Comparison of ENCODE assay signal across 8 cellular contexts in the genomic region with DNA sequence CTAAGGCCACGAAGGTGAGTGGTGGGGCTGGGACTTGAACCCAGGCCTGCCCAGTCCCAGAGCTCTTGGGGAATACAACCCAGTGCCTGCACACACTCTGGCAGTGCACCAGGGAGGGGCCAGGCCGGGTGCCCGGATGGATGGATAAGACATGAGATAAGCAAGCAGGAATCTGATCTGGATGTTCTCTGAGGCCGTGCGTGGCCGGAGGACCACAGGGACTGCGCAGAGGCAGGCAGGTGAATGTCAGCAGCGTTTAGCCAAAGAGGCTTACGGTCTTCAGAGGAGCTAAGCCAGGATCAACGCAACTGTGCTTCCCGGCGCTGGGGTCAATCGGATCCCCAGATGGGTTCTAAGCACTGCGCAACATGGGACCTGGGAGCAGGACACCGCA. TPM values are rescaled to one million over a fixed set of nuclear protein-coding genes. Genes with fewer than 3 reads are reported as not detected.
DNase-seq lines count a peak whose midpoint lies in the region; ATAC-seq, FAIRE-seq and TF ChIP-seq lines count a peak whose summit lies in the region.

No MANE protein-coding gene starts in this region.

- H3K4me1 ChIP-seq in Peyer's patch: peaks cover 8 to 46% (median 18%) of the 10 kb centered on the region in 4 donors
- H3K4me1 ChIP-seq in endothelial cell of umbilical vein (ENCODE audit: control insufficient read depth, extremely low read depth, insufficient read depth, low read length): peaks cover 21% of the 10 kb centered on the region
- peaks cover 9% of the 10 kb centered on the region for H3K4me1 ChIP-seq in neuron (ENCODE audit: insufficient read depth, low read length)

- H3K9me3 ChIP-seq in Peyer's patch (no peaks in the 10 kb centered on the region), endothelial cell of umbilical vein (replicated peaks; ENCODE audit: control insufficient read depth, insufficient read depth, low read length) (no peaks in the 10 kb centered on the region), neuron (ENCODE audit: low read length) (no peaks in the 10 kb centered on the region)

- H3K36me3 ChIP-seq in Peyer's patch: peaks cover 0 to 6% (median 0%) of the 10 kb centered on the region in 3 donors
- no peaks in the 10 kb centered on the region for H3K36me3 ChIP-seq in endothelial cell of umbilical vein (ENCODE audit: control insufficient read depth in 2 of 2, extremely low read depth in 1 of 2, insufficient read depth in 2 of 2, low read length in 2 of 2)
- H3K36me3 ChIP-seq in neuron (ENCODE audit: insufficient read depth, low read length): peaks cover 1% of the 10 kb centered on the region

- H3K9me1 ChIP-seq in endothelial cell of umbilical vein (replicated peaks; ENCODE audit: control insufficient read depth, extremely low read depth, insufficient read depth, low read length): no peaks in the 10 kb centered on the region

- BruUV-seq in endothelial cell of umbilical vein (replicated peaks; lab: Mats Ljungman, UMichigan): TSS peak; percentile 39

- no peaks in the 10 kb centered on the region for H4K20me1 ChIP-seq in endothelial cell of umbilical vein (replicated peaks; ENCODE audit: control insufficient read depth, extremely low read depth, insufficient read depth, low read length)

- no peak for TF ChIP-seq CTCF in Peyer's patch (IDR thresholded peaks at IDR 0.05)
- TF ChIP-seq CTCF in endothelial cell of umbilical vein (IDR thresholded peaks at IDR 0.05; ENCODE audit: extremely low read depth in 1 of 2, insufficient read depth in 1 of 2, low read depth in 1 of 2, low read length in 2 of 2): no peak

- POLR2A ChIA-PET in endothelial cell of umbilical vein (lab: Charles Lee): interaction anchor here (0.6 to 1.5 kb wide), 3 partner anchors 21 to 44 kb away, joined by 4 to 10 read pairs (median 4); a partner anchor contains a TSS

- H3K4me3 ChIP-seq in Peyer's patch (peak overlapping the region; percentile 72 to 100 (median 84)), endothelial cell of umbilical vein (replicated peaks in 1 of 3; ENCODE audit: insufficient read depth in 1 of 3, low read depth in 1 of 3, low read length in 3 of 3) (peak overlapping the region in 2 of 3 experiments; percentile 50 to 59), neuron (ENCODE audit: low read length) (peak overlapping the region; percentile 47)

- FAIRE-seq in endothelial cell of umbilical vein (lab: Jason Lieb, UNC) (no peak), GM19239 (lab: Jason Lieb, UNC) (no peak)

- dilution Hi-C loops in endothelial cell of umbilical vein (cut with MboI; ENCODE audit: extremely low pct_ligation_motif_present, low sequenced_read_pairs): no loop called here

- no peak overlapping the region for H2AFZ ChIP-seq in endothelial cell of umbilical vein (ENCODE audit: low read depth, low read length)
- no peak overlapping the region for H2AFZ ChIP-seq in neuron (ENCODE audit: low read depth, low read length)

- intact Hi-C loops in endothelial cell of umbilical vein (cut with micrococcal nuclease): no loop called here

- DNase-seq in ELF-1 (ENCODE audit: low read depth, low spot score): peak; percentile 39
- DNase-seq in Peyer's patch: peak in 2 of 3 donors; percentile 73 to 78
- peak; percentile 30 for DNase-seq in endothelial cell of umbilical vein (ENCODE audit: low read depth, low spot score)
- DNase-seq in KG1 (lab: John Stamatoyannopoulos, UW): no peak
- no peak for DNase-seq in GM19239 (ENCODE audit: insufficient read length, low spot score)

- CTCF ChIA-PET in endothelial cell of umbilical vein (lab: Charles Lee): no interaction called here

- H3K9ac ChIP-seq in endothelial cell of umbilical vein (replicated peaks; ENCODE audit: extremely low read depth, insufficient read depth, low read length): peak overlapping the region; percentile 87

- H3K27ac ChIP-seq in Peyer's patch (peak overlapping the region; percentile 93 to 100 (median 96)), endothelial cell of umbilical vein (ENCODE audit: insufficient read depth, low read depth, low read length) (peak overlapping the region; percentile 84)

- H3K4me2 ChIP-seq in endothelial cell of umbilical vein (ENCODE audit: insufficient read depth, low read length): peak overlapping the region; percentile 74

- ATAC-seq in GM19324 (IDR thresholded peaks at IDR 0.05; ENCODE audit: low FRiP score, unreplicated experiment) (no peak), GM18519 (IDR thresholded peaks at IDR 0.05; ENCODE audit: low FRiP score, unreplicated experiment) (no peak)

- peak in 1 of 2 donors; percentile 39 for TF ChIP-seq POLR2A in Peyer's patch (IDR thresholded peaks at IDR 0.05)
- peak; percentile 6 for TF ChIP-seq POLR2A in endothelial cell of umbilical vein (IDR thresholded peaks at IDR 0.05; ENCODE audit: low read depth, low read length)

- no peaks in the 10 kb centered on the region for H3K27me3 ChIP-seq in Peyer's patch
- H3K27me3 ChIP-seq in endothelial cell of umbilical vein (ENCODE audit: control insufficient read depth in 2 of 2, insufficient read depth in 2 of 2, low read length in 2 of 2): no peaks in the 10 kb centered on the region
- H3K27me3 ChIP-seq in neuron (ENCODE audit: insufficient read depth, low read length): no peaks in the 10 kb centered on the region

- H3K79me2 ChIP-seq in endothelial cell of umbilical vein (ENCODE audit: control insufficient read depth, insufficient read depth, low read length): peaks cover 53% of the 10 kb centered on the region

TF ChIP-seq in endothelial cell of umbilical vein, 7 proteins besides CTCF, POLR2A, EP300 and RAD21:
- TF ChIP-seq GATA2 (IDR thresholded peaks at IDR 0.05; ENCODE audit: insufficient read depth, insufficient read length, low read depth, low read length) (peak; percentile 42), EZH2 (IDR thresholded peaks at IDR 0.05; ENCODE audit: borderline replicate concordance, low read depth, low read length, severe bottlenecking) (no peak), MYC (IDR thresholded peaks at IDR 0.05; ENCODE audit: low read depth, low read length) (no peak), POLR2AphosphoS5 (IDR thresholded peaks at IDR 0.05; ENCODE audit: insufficient read depth, low read depth, low read length) (no peak), JUN (IDR thresholded peaks at IDR 0.05; ENCODE audit: borderline replicate concordance, insufficient read depth, insufficient read length, low read depth) (no peak), FOS (IDR thresholded peaks at IDR 0.05; ENCODE audit: borderline replicate concordance, insufficient read depth, low read length) (no peak)
- TF ChIP-seq, protein P1, sequence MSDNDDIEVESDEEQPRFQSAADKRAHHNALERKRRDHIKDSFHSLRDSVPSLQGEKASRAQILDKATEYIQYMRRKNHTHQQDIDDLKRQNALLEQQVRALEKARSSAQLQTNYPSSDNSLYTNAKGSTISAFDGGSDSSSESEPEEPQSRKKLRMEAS (IDR thresholded peaks at IDR 0.05; ENCODE audit: insufficient read depth, insufficient read length): no peak

RNA-seq across cellular contexts. Expression of a gene that starts 1.5 kb away (rescaled TPM):
- total RNA-seq in Peyer's patch (10 to 100 TPM; 19.0 to 42.1 (median 26.9) TPM), endothelial cell of umbilical vein (31.8 and 32.7 TPM in 2 replicates)
- 11.6 and 16.4 TPM in 2 replicates for polyA plus RNA-seq in endothelial cell of umbilical vein
- 4.7 and 9.5 TPM in 2 replicates for polyA plus RNA-seq in endothelial cell of umbilical vein (2011; cell fraction: cytosol; rRNA removed)
- 7.2 and 9.8 TPM in 2 replicates for polyA plus RNA-seq in endothelial cell of umbilical vein (2011; cell fraction: nucleus; rRNA removed)
- 9.6 and 17.3 TPM in 2 replicates for polyA plus RNA-seq in endothelial cell of umbilical vein (2012)
- polyA minus RNA-seq in endothelial cell of umbilical vein: 7.9 and 13.2 TPM in 2 replicates
- polyA minus RNA-seq in endothelial cell of umbilical vein (2011; cell fraction: cytosol; rRNA and poly(A)+ RNA removed): 35.7 TPM
- 8.2 and 15.4 TPM in 2 replicates for polyA minus RNA-seq in endothelial cell of umbilical vein (2011; cell fraction: nucleus; rRNA and poly(A)+ RNA removed)

RNA-seq across cellular contexts. Expression of a gene that starts 21.5 kb away (rescaled TPM):
- 10 to 100 TPM; 22.1 to 49.9 (median 33.2) TPM for total RNA-seq in Peyer's patch
- total RNA-seq in endothelial cell of umbilical vein: 37.1 and 37.2 TPM in 2 replicates
- polyA plus RNA-seq in endothelial cell of umbilical vein: 41.7 and 45.6 TPM in 2 replicates
- 12.4 and 19.3 TPM in 2 replicates for polyA plus RNA-seq in endothelial cell of umbilical vein (2011; cell fraction: cytosol; rRNA removed)
- 26.2 and 27.1 TPM in 2 replicates for polyA plus RNA-seq in endothelial cell of umbilical vein (2011; cell fraction: nucleus; rRNA removed)
- 14.2 and 20.1 TPM in 2 replicates for polyA plus RNA-seq in endothelial cell of umbilical vein (2012)
- polyA minus RNA-seq in endothelial cell of umbilical vein: 10.7 and 15.7 TPM in 2 replicates
- 9.6 TPM for polyA minus RNA-seq in endothelial cell of umbilical vein (2011; cell fraction: cytosol; rRNA and poly(A)+ RNA removed)
- polyA minus RNA-seq in endothelial cell of umbilical vein (2011; cell fraction: nucleus; rRNA and poly(A)+ RNA removed): 6.7 and 11.8 TPM in 2 replicates

RNA-seq across cellular contexts. Expression of a gene that starts 56.2 kb away (rescaled TPM):
- total RNA-seq in Peyer's patch (not detected), endothelial cell of umbilical vein (not detected in 2 replicates)
- polyA plus RNA-seq in endothelial cell of umbilical vein: not detected in 2 replicates
- polyA plus RNA-seq in endothelial cell of umbilical vein (2011; cell fraction: cytosol; rRNA removed): not detected in 2 replicates
- not detected in 2 replicates for polyA plus RNA-seq in endothelial cell of umbilical vein (2011; cell fraction: nucleus; rRNA removed)
- not detected in 2 replicates for polyA plus RNA-seq in endothelial cell of umbilical vein (2012)
- not detected in 2 replicates for polyA minus RNA-seq in endothelial cell of umbilical vein
- not detected for polyA minus RNA-seq in endothelial cell of umbilical vein (2011; cell fraction: cytosol; rRNA and poly(A)+ RNA removed)
- polyA minus RNA-seq in endothelial cell of umbilical vein (2011; cell fraction: nucleus; rRNA and poly(A)+ RNA removed): not detected in 2 replicates

Comparison
In these comparisons a context has a peak if more than half of its experiments do, and no peak if none do; other contexts are left out.
1. DNase-seq: peak in ELF-1 (single experiment), Peyer's patch (2 of 3) and endothelial cell of umbilical vein (single experiment); none in KG1 (single experiment) and GM19239 (single experiment).
2. Peak in every context shown above with its lines, with median percentiles within 50 percentile points of each other: H3K4me3 ChIP-seq.